Comparison of ENCODE assay signal across 8 cellular contexts in genomic region chr5:138241688-138242547, GRCh38.
DNase-seq lines count a peak whose midpoint lies in the region; FAIRE-seq lines count a peak whose summit lies in the region.

No MANE protein-coding gene starts in this region.

- H3K27ac ChIP-seq in HUES48 (ENCODE audit: low read depth, low read length), result peak overlapping the region; percentile 1

- peaks cover 50% of the 10 kb centered on the region for H3K27me3 ChIP-seq in HUES48 (ENCODE audit: control insufficient read depth, insufficient read depth, low read length)

- no peaks in the 10 kb centered on the region for H3K36me3 ChIP-seq in HUES48 (ENCODE audit: control insufficient read depth, insufficient read depth, low read length)

- FAIRE-seq in RCC 7860 (lab: Jason Lieb, UNC), result no peak

- peaks cover 9% of the 10 kb centered on the region; the same call in 1 of the 2 replicates for H3K4me1 ChIP-seq in HUES48 (ENCODE audit: control insufficient read depth, insufficient read depth, low read length)

- DNase-seq in AG20443 (ENCODE audit: low spot score) (peak; percentile 66), astrocyte of the hippocampus (ENCODE audit: low read depth, low spot score) (peak; percentile 59), skeletal muscle cell (ENCODE audit: low read depth) (no peak), NCI-H2196 treated with DMSO at 0.1 percent for 48 hours (lab: John Stamatoyannopoulos, UW; ENCODE audit: unreplicated experiment) (no peak), RCC 7860 (ENCODE audit: low spot score) (no peak), superior temporal gyrus (ENCODE audit: extremely low spot score) (no peak)

- H3K9me3 ChIP-seq in HUES48 (ENCODE audit: control insufficient read depth, insufficient read depth, low read length) (no peaks in the 10 kb centered on the region), iPS-18c (ENCODE audit: control insufficient read depth, insufficient read depth, low read length) (no peaks in the 10 kb centered on the region)

- peak overlapping the region; percentile 16; the same call in 1 of the 2 replicates for H3K9ac ChIP-seq in HUES48 (ENCODE audit: low read depth, low read length)

- H3K4me3 ChIP-seq in HUES48 (ENCODE audit: low read depth, low read length) (peak overlapping the region; percentile 68), iPS-18c (ENCODE audit: insufficient read depth, low read depth, low read length) (peak overlapping the region; percentile 56), skeletal muscle cell (ENCODE audit: low read depth, low read length) (peak overlapping the region; percentile 48)

Comparison
In these comparisons a context has a peak if more than half of its experiments do, and no peak if none do; other contexts are left out.
1. DNase-seq: peak in AG20443 (single experiment) and astrocyte of the hippocampus (single experiment); none in skeletal muscle cell (single experiment), NCI-H2196 treated with DMSO at 0.1 percent for 48 hours (single experiment), RCC 7860 (single experiment) and superior temporal gyrus (single experiment).
2. Peak in every context shown above with its lines, with median percentiles within 50 percentile points of each other: H3K4me3 ChIP-seq.